ENCODE assay signal across 33 cellular contexts in the genomic region with DNA sequence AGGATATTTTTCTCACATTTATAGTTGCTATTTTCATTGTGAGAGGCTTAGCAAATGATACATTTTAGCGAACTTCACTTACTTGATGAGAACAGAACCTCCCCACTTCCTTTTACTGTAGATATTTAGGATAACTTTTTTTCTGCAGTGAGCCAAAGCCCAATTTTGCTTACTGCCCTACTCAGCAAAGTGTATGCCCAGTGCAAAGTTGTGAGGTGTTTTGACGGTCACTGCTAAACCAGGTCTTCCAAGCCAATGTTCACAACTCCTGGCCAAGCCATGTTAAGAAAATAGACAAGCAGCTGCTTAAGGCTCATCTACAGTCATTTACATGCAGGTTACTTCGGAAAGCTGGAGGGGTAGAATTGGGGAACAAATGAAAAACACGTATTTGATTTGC.
"Had no signal": no experiment of that assay in that cellular context is flagged by ENCODE, and none has a peak within 500 bp of the region (broad histone marks: within the 10 kb centered on the region; RNA-seq: fewer than 3 reads in every experiment).

No MANE protein-coding gene starts in this region.

- H3K27me3 ChIP-seq: MG63 had no signal

- DNase-seq: Karpas-422, Kasumi-1, MG63, MM.1S, MV-4-11, NCI-H1048, NCI-H1092, NCI-H1092 treated with DMSO at 0.1 percent for 48 hours, NCI-H1105, NCI-H1105 treated with DMSO at 0.1 percent for 48 hours, NCI-H1417, NCI-H1417 treated with DMSO at 0.1 percent for 48 hours, NCI-H1436, NCI-H146, NCI-H1694, NCI-H1694 treated with DMSO at 0.1 percent for 48 hours, NCI-H187, NCI-H187 treated with DMSO at 0.1 percent for 48 hours, NCI-H1930, NCI-H2029, NCI-H2029 treated with DMSO at 0.1 percent for 48 hours, NCI-H2081, NCI-H2081 treated with DMSO at 0.1 percent for 48 hours, NCI-H2107, NCI-H2171, NCI-H2227 treated with DMSO at 0.1 percent for 48 hours, NCI-H226, NCI-H345, NCI-H446, NCI-H446 treated with DMSO at 0.1 percent for 48 hours, NCI-H510A, NCI-H510A treated with DMSO at 0.1 percent for 48 hours, NCI-H524 had no signal

- H3K4me3 ChIP-seq: MG63 had no signal

- H3K36me3 ChIP-seq: MG63 had no signal
